Comparison of ENCODE assay signal across 9 cellular contexts in the genomic region with DNA sequence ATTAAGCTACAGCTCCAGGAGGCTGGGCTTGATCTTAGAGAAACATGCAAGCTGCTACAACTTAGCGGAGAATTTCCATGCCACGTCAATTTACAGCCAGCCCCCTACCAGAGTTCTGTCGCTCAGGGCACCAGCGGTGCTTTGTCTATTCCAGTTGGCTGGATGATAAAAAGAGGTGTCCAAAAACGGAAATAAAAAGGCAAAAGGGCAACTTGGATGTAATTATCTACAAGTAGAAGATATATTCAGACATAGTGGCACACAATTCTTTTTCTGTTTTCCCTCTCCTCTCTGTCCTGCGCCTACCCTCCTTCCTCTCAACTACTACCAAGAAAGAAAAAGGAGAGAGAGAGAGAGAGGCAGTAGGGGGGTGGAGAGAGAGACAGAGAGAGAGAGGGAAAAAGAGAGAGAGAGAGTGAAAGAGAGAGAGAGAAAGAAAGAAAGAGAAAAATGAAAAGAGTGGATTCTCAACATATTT. TPM values are rescaled to one million over a fixed set of nuclear protein-coding genes. Genes with fewer than 3 reads are reported as not detected.
A peak's percentile ranks its signal among the peaks of the same experiment; 100 is the strongest.
DNase-seq lines count a peak whose midpoint lies in the region; ATAC-seq, FAIRE-seq and TF ChIP-seq lines count a peak whose summit lies in the region.
"Had no signal": no experiment of that assay in that cellular context is flagged by ENCODE, and none has a peak within 500 bp of the region (broad histone marks: within the 10 kb centered on the region; RNA-seq: fewer than 3 reads in every experiment).

No MANE protein-coding gene starts in this region.

- no peaks in the 10 kb centered on the region for H3K79me2 ChIP-seq in H1 (ENCODE audit: control insufficient read depth in 1 of 2, insufficient read depth in 2 of 2, low read length in 2 of 2)

- no peaks in the 10 kb centered on the region for H3K23me2 ChIP-seq in H1 (ENCODE audit: low read depth, low read length)

- POLR2A ChIA-PET in H1 (lab: Charles Lee; ENCODE audit: partially characterized antibody), result interaction anchor here (2.0 kb wide), 1 partner anchor 176 kb away, joined by 5 read pairs; a partner anchor contains a TSS

- FAIRE-seq in H1 (lab: Jason Lieb, UNC), result no peak

- H3K79me1 ChIP-seq in H1 (ENCODE audit: low read depth, low read length), result no peaks in the 10 kb centered on the region

- DNase-seq in H1 (ENCODE audit: low read depth in 1 of 2, low spot score in 2 of 2) (no peak), lung microvascular endothelial cell (ENCODE audit: low read depth in 2 of 2) (peak; percentile 75 to 80), superior temporal gyrus (ENCODE audit: extremely low spot score) (peak; percentile 84), omental fat pad (ENCODE audit: low spot score) (no peak), NCI-H226 (no peak), HK-2 (ENCODE audit: unreplicated experiment) (no peak)

- no peak overlapping the region for H4K91ac ChIP-seq in H1 (replicated peaks; ENCODE audit: insufficient read length, low read length)

- H3K36me3 ChIP-seq in HUES48 (ENCODE audit: control insufficient read depth, insufficient read depth, low read length) (no peaks in the 10 kb centered on the region), H1 (ENCODE audit: control insufficient read depth in 2 of 4, insufficient read depth in 4 of 4, low read length in 3 of 4) (no peaks in the 10 kb centered on the region)

- H3K4me1 ChIP-seq in HUES48 (ENCODE audit: control insufficient read depth, insufficient read depth, low read length) (peaks cover 29% of the 10 kb centered on the region), H1 (replicated peaks in 1 of 4; ENCODE audit: control insufficient read depth in 3 of 4, insufficient read depth in 4 of 4, low read length in 3 of 4) (peaks cover 0 to 8% (median 4%) of the 10 kb centered on the region in 4 experiments; a peak in 5 of 7 replicates)

- H3K56ac ChIP-seq in H1 (replicated peaks; ENCODE audit: insufficient read length, low read depth, low read length), result no peak overlapping the region

- no peak overlapping the region for H2BK20ac ChIP-seq in H1 (ENCODE audit: low read length)

- no peak for TF ChIP-seq POLR2A in H1 (IDR thresholded peaks at IDR 0.05; ENCODE audit: control extremely low read depth in 1 of 2, low read depth in 2 of 2, low read length in 2 of 2)

- WGBS in H1 (ENCODE audit: extremely low coverage in 1 of 2, insufficient coverage in 1 of 2, insufficient read length in 1 of 2, insufficient replicate concordance in 2 of 2, low coverage in 1 of 2, low lambda C conversion rate in 2 of 2, missing lambda C conversion rate in 1 of 2), 2 experiments, result 4% methylated on average over 5 of the region's 6 CpGs; no CpG with 5 or more reads in 1 of the 2 experiments

- H3K4ac ChIP-seq in H1 (replicated peaks; ENCODE audit: insufficient read length, low read depth, low read length), result no peak overlapping the region

- no peak overlapping the region for H3K23ac ChIP-seq in H1 (ENCODE audit: insufficient read length)

- H3K27me3 ChIP-seq in HUES48 (ENCODE audit: control insufficient read depth, insufficient read depth, low read length), result no peaks in the 10 kb centered on the region
- H3K27me3 ChIP-seq in H1 (replicated peaks in 1 of 4; ENCODE audit: control insufficient read depth in 3 of 4, extremely low read depth in 1 of 4, insufficient read depth in 3 of 4, low read length in 3 of 4), result no peaks in the 10 kb centered on the region

- no peak overlapping the region for H4K8ac ChIP-seq in H1 (ENCODE audit: extremely low read depth, insufficient read depth, low read length)

- H2BK5ac ChIP-seq in H1 (ENCODE audit: low read depth, low read length), result no peak overlapping the region

- no peaks in the 10 kb centered on the region for H4K20me1 ChIP-seq in H1 (replicated peaks in 1 of 2; ENCODE audit: control insufficient read depth in 1 of 2, insufficient read depth in 2 of 2, low read length in 2 of 2)

- no peak for TF ChIP-seq EP300 in H1 (IDR thresholded peaks at IDR 0.05; ENCODE audit: borderline replicate concordance in 1 of 2, low read depth in 2 of 2, low read length in 2 of 2)

- H4K5ac ChIP-seq in H1 (ENCODE audit: insufficient read length, low read depth, low read length), result no peak overlapping the region

- peak overlapping the region; percentile 70; the same call in 1 of the 2 replicates for H2AFZ ChIP-seq in H1 (ENCODE audit: low read length)

- no peak overlapping the region; the same call in 1 of the 2 replicates for H3K18ac ChIP-seq in H1 (ENCODE audit: extremely low read depth, low read length)

- no peak overlapping the region for H2BK120ac ChIP-seq in H1 (replicated peaks; ENCODE audit: low read depth, low read length)

- no peak overlapping the region for H3K14ac ChIP-seq in H1 (ENCODE audit: insufficient read length)

- no peak overlapping the region for H2AK5ac ChIP-seq in H1 (ENCODE audit: low read depth, low read length)

- no peak for TF ChIP-seq RAD21 in H1 (IDR thresholded peaks at IDR 0.05 in 1 of 2, conservative IDR thresholded peaks at IDR 0.05 in 1 of 2; ENCODE audit: low read depth in 2 of 2, low read length in 2 of 2)

- no peak for ATAC-seq in GM21529 (IDR thresholded peaks at IDR 0.05; ENCODE audit: unreplicated experiment)
- ATAC-seq in omental fat pad (ENCODE audit: low FRiP score), result no peak

- H2BK12ac ChIP-seq in H1 (ENCODE audit: low read depth, low read length), result no peak overlapping the region

- H3K9me3 ChIP-seq in HUES48 (ENCODE audit: control insufficient read depth, insufficient read depth, low read length), result no peaks in the 10 kb centered on the region
- H3K9me3 ChIP-seq in H1 (ENCODE audit: insufficient read depth in 2 of 2, low read depth in 1 of 2, low read length in 1 of 2), result no peaks in the 10 kb centered on the region

- peak overlapping the region; percentile 67 for H3K27ac ChIP-seq in HUES48 (ENCODE audit: low read depth, low read length)
- H3K27ac ChIP-seq in H1 (ENCODE audit: low read depth, low read length), result no peak overlapping the region
- H3K27ac ChIP-seq: RWPE1 had no signal

- CTCF ChIA-PET in H1 (lab: Charles Lee; ENCODE audit: partially characterized antibody), result no interaction called here

- TF ChIP-seq CTCF in H1 (IDR thresholded peaks at IDR 0.05; ENCODE audit: control extremely low read depth in 1 of 3, insufficient read depth in 1 of 3, low read depth in 1 of 3, low read length in 3 of 3) (no peak), omental fat pad (IDR thresholded peaks at IDR 0.05) (no peak)

- peak overlapping the region; percentile 8 to 69; a peak in 3 of 4 replicates for H3K4me2 ChIP-seq in H1 (ENCODE audit: insufficient read depth in 1 of 2, low read depth in 2 of 2, low read length in 2 of 2)

- no peak overlapping the region for H2BK15ac ChIP-seq in H1 (ENCODE audit: low read length)

- peak overlapping the region; percentile 63 for H3K4me3 ChIP-seq in HUES48 (ENCODE audit: low read depth, low read length)
- peak overlapping the region in 3 of 4 experiments; percentile 19 to 56 (median 31); a peak in 5 of 8 replicates for H3K4me3 ChIP-seq in H1 (ENCODE audit: extremely low read depth in 1 of 4, insufficient read depth in 2 of 4, low read depth in 3 of 4, low read length in 4 of 4)

- H3K9ac ChIP-seq in HUES48 (ENCODE audit: low read depth, low read length) (peak overlapping the region; percentile 55), H1 (replicated peaks in 1 of 4; ENCODE audit: extremely low read depth in 1 of 4, low read depth in 3 of 4, low read length in 3 of 4) (peak overlapping the region in 1 of 4 experiments; percentile 20; a peak in 1 of 7 replicates)

TF ChIP-seq in H1, 55 proteins besides CTCF, POLR2A, EP300 and RAD21:
- TF ChIP-seq JUND (IDR thresholded peaks at IDR 0.05; ENCODE audit: low read length) (peak; percentile 83), ZNF274 (IDR thresholded peaks at IDR 0.05; ENCODE audit: borderline replicate concordance, extremely low read depth, low read length) (no peak), ASH2L (IDR thresholded peaks at IDR 0.05; ENCODE audit: low read length) (peak; percentile 33)

RNA-seq across cellular contexts. Expression of a gene that starts 0.4 kb away (rescaled TPM):
- total RNA-seq in H1 (2021; fragmentation: NEBNext Ultra II Directional; extraction: Animal tissue kit (Norgen Biotek cat#: 25700)), result 1.2 and 2.4 TPM in 2 replicates
- polyA plus RNA-seq in H1 (2011; rRNA removed), result 0.42 and 2.3 TPM in 2 replicates
- 1.2 TPM for polyA plus RNA-seq in H1 (2011; cell fraction: cytosol; rRNA removed)
- polyA plus RNA-seq in H1 (2011; cell fraction: nucleus; rRNA removed), result 0.58 TPM
- 1.2 to 3.8 TPM (median 1.7 TPM) in 4 replicates for polyA plus RNA-seq in H1 (2012, experiment 1 of 2)
- polyA plus RNA-seq in H1 (2012, experiment 2 of 2), result 0.12 TPM
- polyA plus RNA-seq in H1 (2013, experiment 1 of 2), result 1.5 TPM
- polyA plus RNA-seq in H1 (2013, experiment 2 of 2), result 1.5 TPM
- polyA minus RNA-seq in H1 (2011; rRNA and poly(A)+ RNA removed), result 3.0 and 4.4 TPM in 2 replicates
- polyA minus RNA-seq in H1 (2011; cell fraction: cytosol; rRNA and poly(A)+ RNA removed), result 2.3 TPM
- polyA minus RNA-seq in H1 (2011; cell fraction: nucleus; rRNA and poly(A)+ RNA removed), result 3.0 TPM
- 7.8 and 13.3 TPM in 2 replicates for total RNA-seq in lung microvascular endothelial cell
- total RNA-seq in omental fat pad, result 10 to 100 TPM in 2 of 4 donors, 1 to 10 TPM in 2; 5.3 to 27.3 (median 14.0) TPM

RNA-seq across cellular contexts. Expression of a gene that starts 29.4 kb away (rescaled TPM):
- 26.8 and 27.2 TPM in 2 replicates for total RNA-seq in H1 (2021; fragmentation: NEBNext Ultra II Directional; extraction: Animal tissue kit (Norgen Biotek cat#: 25700))
- polyA plus RNA-seq in H1 (2011; rRNA removed), result 15.7 and 18.9 TPM in 2 replicates
- polyA plus RNA-seq in H1 (2011; cell fraction: cytosol; rRNA removed), result 14.5 TPM
- 29.7 TPM for polyA plus RNA-seq in H1 (2011; cell fraction: nucleus; rRNA removed)
- 15.5 to 21.2 TPM (median 17.2 TPM) in 4 replicates for polyA plus RNA-seq in H1 (2012, experiment 1 of 2)
- 15.7 TPM for polyA plus RNA-seq in H1 (2012, experiment 2 of 2)
- polyA plus RNA-seq in H1 (2013, experiment 1 of 2), result 15.6 TPM
- 13.8 TPM for polyA plus RNA-seq in H1 (2013, experiment 2 of 2)
- polyA minus RNA-seq in H1 (2011; rRNA and poly(A)+ RNA removed), result 37.6 and 40.7 TPM in 2 replicates
- 18.6 TPM for polyA minus RNA-seq in H1 (2011; cell fraction: cytosol; rRNA and poly(A)+ RNA removed)
- polyA minus RNA-seq in H1 (2011; cell fraction: nucleus; rRNA and poly(A)+ RNA removed), result 49.0 TPM
- total RNA-seq in lung microvascular endothelial cell, result 2.6 and 6.2 TPM in 2 replicates
- total RNA-seq in omental fat pad, result 10 to 100 TPM in 1 of 4 donors, 1 to 10 TPM in 3; 5.4 to 24.9 (median 7.5) TPM

Comparison
In these comparisons a context has a peak if more than half of its experiments do, and no peak if none do; other contexts are left out.
1. DNase-seq: peak in lung microvascular endothelial cell (2 of 2) and superior temporal gyrus (single experiment); none in H1 (0 of 2), omental fat pad (single experiment), NCI-H226 (single experiment) and HK-2 (single experiment).